In genomic region chr3:128799650-128800049, GRCh38 we compare ENCODE assay signal across 1 cellular context.
TF ChIP-seq lines count a peak whose summit lies in the region.

No MANE protein-coding gene starts in this region.

TF ChIP-seq in GM12878, 131 proteins besides CTCF, POLR2A, EP300 and RAD21 (continued from another document):
- TF ChIP-seq ZBTB4 (CRISPR knock-in tag; IDR thresholded peaks at IDR 0.05) (no peak), IKZF2 (IDR thresholded peaks at IDR 0.05) (peak; percentile 38 to 47; a peak in 2 of 4 replicates), MEF2A (IDR thresholded peaks at IDR 0.05; ENCODE audit: insufficient read depth, low read depth, low read length) (0 out of 2 replicates have a peak, but pooled peaks have one; percentile 39), POLR2AphosphoS2 (IDR thresholded peaks at IDR 0.05; ENCODE audit: low read depth, low read length) (no peak), EZH2 (IDR thresholded peaks at IDR 0.05; ENCODE audit: borderline replicate concordance, control insufficient read depth, low read depth, low read length) (no peak), RUNX3 (IDR thresholded peaks at IDR 0.05; ENCODE audit: low read length) (peak; percentile 90), FOXM1 (IDR thresholded peaks at IDR 0.05; ENCODE audit: low read depth, low read length) (peak; percentile 26; the same call in 1 of the 2 replicates)
